In genomic region chr12:65019696-65020095, GRCh38 we compare ENCODE assay signal across 25 cellular contexts.
"Had no signal": no experiment of that assay in that cellular context is flagged by ENCODE, and none has a peak within 500 bp of the region (broad histone marks: within the 10 kb centered on the region; RNA-seq: fewer than 3 reads in every experiment).

No MANE protein-coding gene starts in this region.

- H3K9me3 Mint-ChIP-seq: endodermal cell, natural killer cell, neural progenitor cell, type B pancreatic cell had no signal

- FAIRE-seq: endothelial cell of umbilical vein, urothelium cell line had no signal

- H3K27me3 ChIP-seq: colonic mucosa, neural progenitor cell, ovary, suprapubic skin, thyroid gland had no signal

- H3K4me1 Mint-ChIP-seq: natural killer cell, neural progenitor cell had no signal

- DNase-seq: colonic mucosa; dermis blood vessel endothelial cell; effector CD4-positive, alpha-beta T cell; endodermal cell; erythroblast; foreskin melanocyte; heart left ventricle; hippocampal formation; left colon; left ventricle myocardium superior; mesendoderm; natural killer cell; nucleus accumbens; ovary; right cardiac atrium; stimulated activated CD4-positive, alpha-beta T cell treated with anti-CD3 and anti-CD28 coated beads, Interleukin-2, amount 100 ng/mL, for 48 hours; stimulated activated naive CD8-positive, alpha-beta T cell treated with anti-CD3 and anti-CD28 coated beads, Interleukin-15, Interleukin-2, amounts not matched to agents 100 U/mL and 50 U/mL, for 24 hours; thyroid gland had no signal

- H3K36me3 ChIP-seq: colonic mucosa, heart left ventricle, neural progenitor cell, ovary, suprapubic skin, thyroid gland had no signal

- H3K27ac Mint-ChIP-seq: endodermal cell, natural killer cell, neural progenitor cell, type B pancreatic cell had no signal

- ATAC-seq: heart left ventricle; left colon; left ventricle myocardium superior; natural killer cell; right cardiac atrium; stimulated activated naive CD8-positive, alpha-beta T cell treated with anti-CD3 and anti-CD28 coated beads, Interleukin-15, Interleukin-2, amounts not matched to agents 100 U/mL and 50 U/mL, for 24 hours had no signal

- H3K4me3 ChIP-seq: colonic mucosa, heart left ventricle, lung, neural progenitor cell, ovary, smooth muscle cell, suprapubic skin, thyroid gland had no signal

- H3K36me3 Mint-ChIP-seq: natural killer cell, neural progenitor cell, type B pancreatic cell had no signal

- H3K4me1 ChIP-seq: colonic mucosa, heart left ventricle, suprapubic skin, thyroid gland had no signal

- H3K4me2 ChIP-seq: neural progenitor cell, smooth muscle cell had no signal

- H3K27ac ChIP-seq: colonic mucosa, heart left ventricle, neural progenitor cell, ovary, suprapubic skin, thyroid gland had no signal

- H3K9me3 ChIP-seq: colonic mucosa, ovary, suprapubic skin, thyroid gland had no signal

- H3K4me3 Mint-ChIP-seq: endodermal cell, natural killer cell, neural progenitor cell, type B pancreatic cell had no signal
